In the genomic region with DNA sequence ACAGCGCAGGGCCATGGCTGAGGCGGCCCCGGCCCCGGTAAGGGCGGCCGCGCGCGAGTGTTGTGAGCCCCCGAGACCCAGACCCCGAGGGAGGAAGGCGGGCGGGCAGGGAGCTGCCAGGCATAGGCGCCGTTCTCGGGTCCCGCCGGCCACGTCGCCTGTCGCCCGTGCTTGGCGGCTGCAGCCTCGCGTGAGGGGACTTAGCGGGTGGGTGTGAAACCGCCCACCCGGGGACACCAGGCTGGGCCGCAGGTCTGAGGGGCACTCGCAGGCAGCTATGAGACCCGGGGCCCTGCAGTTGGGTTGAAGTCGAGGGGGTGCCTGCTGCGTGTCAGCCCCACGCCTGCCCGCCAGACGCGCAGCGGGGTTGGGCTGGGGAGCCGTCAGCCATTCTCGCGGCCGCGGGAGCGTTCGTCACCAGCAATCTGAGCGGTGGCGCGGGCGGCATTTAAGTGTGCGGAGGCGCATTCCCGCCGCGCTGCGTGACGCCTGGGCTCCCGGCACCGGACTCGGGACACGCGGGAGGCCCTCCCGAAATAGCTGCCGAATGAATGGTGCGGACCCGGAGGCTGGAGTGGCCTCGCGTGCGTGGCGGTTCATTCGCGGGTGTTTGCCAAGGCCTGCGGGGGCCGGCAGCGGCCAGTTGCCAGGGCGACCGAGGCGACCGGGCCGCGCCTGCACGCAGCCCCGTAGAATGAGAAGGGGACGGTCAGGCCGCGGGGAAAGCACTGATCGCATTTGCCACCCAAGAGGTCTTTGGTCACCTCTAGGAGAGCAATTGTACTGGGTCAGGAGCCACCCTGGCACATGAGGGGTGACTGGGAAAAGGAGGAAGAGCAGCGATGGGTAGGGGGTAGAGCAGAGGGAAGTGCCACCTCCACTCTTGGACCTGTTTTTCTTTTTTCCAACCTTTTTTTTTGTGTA, we compare ENCODE assay signal across 8 cellular contexts. TPM values are rescaled to one million over a fixed set of nuclear protein-coding genes. Genes with fewer than 3 reads are reported as not detected.
DNase-seq lines count a peak whose midpoint lies in the region; ATAC-seq and TF ChIP-seq lines count a peak whose summit lies in the region.

No MANE protein-coding gene starts in this region.

- H2AFZ ChIP-seq in mammary epithelial cell (ENCODE audit: low read depth, low read length) (peak overlapping the region; percentile 75), smooth muscle cell (ENCODE audit: low read depth) (peak overlapping the region; percentile 71)

- H3K4me1 Mint-ChIP-seq in immature natural killer cell: peaks cover 27 to 35% of the 10 kb centered on the region in 2 donors

- CTCF ChIA-PET in mammary epithelial cell (lab: Charles Lee; ENCODE audit: low non-redundant PET): no interaction called here

- BruUV-seq in mammary epithelial cell (replicated peaks; lab: Mats Ljungman, UMichigan): no TSS peak

- H3F3A ChIP-seq in smooth muscle cell (ENCODE audit: low read depth): no peaks in the 10 kb centered on the region

- H3K9me3 Mint-ChIP-seq in immature natural killer cell: no peaks in the 10 kb centered on the region

- H3K27ac Mint-ChIP-seq in immature natural killer cell: peak overlapping the region; percentile 75 to 89 (median 85)

- H4K20me1 ChIP-seq in mammary epithelial cell (ENCODE audit: insufficient read depth, low read length): no peaks in the 10 kb centered on the region
- peaks cover 46% of the 10 kb centered on the region for H4K20me1 ChIP-seq in smooth muscle cell (ENCODE audit: low read depth)

- peaks cover 49% of the 10 kb centered on the region for H3K79me2 ChIP-seq in mammary epithelial cell (ENCODE audit: insufficient read depth, low read length)
- peaks cover 53% of the 10 kb centered on the region for H3K79me2 ChIP-seq in smooth muscle cell (ENCODE audit: low read depth)

- WGBS in mammary epithelial cell (ENCODE audit: low coverage, missing lambda C conversion rate): under 1% methylated on average over 33 of the region's 87 CpGs
- WGBS in smooth muscle cell (ENCODE audit: low lambda C conversion rate): under 1% methylated on average over 64 of the region's 87 CpGs

- peak overlapping the region; percentile 79 for H3K4me3 ChIP-seq in Jurkat, Clone E6-1 (ENCODE audit: low read length)
- H3K4me3 ChIP-seq in WERI-Rb-1 (ENCODE audit: low read depth, low read length) (peak overlapping the region; percentile 93), mammary epithelial cell (replicated peaks in 1 of 3; ENCODE audit: insufficient read depth in 1 of 3, low read depth in 2 of 3, low read length in 3 of 3) (peak overlapping the region; percentile 65 to 94 (median 89)), smooth muscle cell (peak overlapping the region; percentile 96)

- peak overlapping the region; percentile 71 for H3K9ac ChIP-seq in mammary epithelial cell (ENCODE audit: insufficient read depth, low read length)
- H3K9ac ChIP-seq in smooth muscle cell (ENCODE audit: low read depth): peak overlapping the region; percentile 96

- intact Hi-C loops in mammary epithelial cell (cut with micrococcal nuclease): loop anchor here (1.0 to 2.0 kb wide), 4 partner anchors 13 to 47 kb away; partner anchors contain the start of genes ZNF282 and ZNF425

- no peaks in the 10 kb centered on the region for H3K27me3 ChIP-seq in WERI-Rb-1 (ENCODE audit: insufficient read depth, low read depth, severe bottlenecking)
- no peaks in the 10 kb centered on the region for H3K27me3 ChIP-seq in mammary epithelial cell (ENCODE audit: insufficient read depth, low read length)
- H3K27me3 ChIP-seq in smooth muscle cell (ENCODE audit: low read depth): no peaks in the 10 kb centered on the region

- H3K4me1 ChIP-seq in mammary epithelial cell (ENCODE audit: insufficient read depth, low read length) (peaks cover 22% of the 10 kb centered on the region), smooth muscle cell (ENCODE audit: low read depth) (peaks cover 6% of the 10 kb centered on the region)

- H3K27ac ChIP-seq in WERI-Rb-1 (peak overlapping the region; percentile 96), mammary epithelial cell (ENCODE audit: insufficient read depth, low read depth, low read length) (peak overlapping the region; percentile 26), smooth muscle cell (ENCODE audit: low read depth) (peak overlapping the region; percentile 99)

- H3K36me3 Mint-ChIP-seq in immature natural killer cell: no peaks in the 10 kb centered on the region

- TF ChIP-seq CTCF in WERI-Rb-1 (IDR thresholded peaks at IDR 0.05; ENCODE audit: low read depth, low read length): no peak
- peak in 1 of 2 donors; percentile 2 for TF ChIP-seq CTCF in mammary epithelial cell (conservative IDR thresholded peaks at IDR 0.05 in 1 of 2, IDR thresholded peaks at IDR 0.05 in 1 of 2; ENCODE audit: extremely low read depth in 1 of 2, insufficient read depth in 1 of 2, low read depth in 1 of 2, low read length in 2 of 2)
- TF ChIP-seq CTCF in smooth muscle cell (IDR thresholded peaks at IDR 0.05; ENCODE audit: borderline replicate concordance, insufficient read depth, poor library complexity, severe bottlenecking): no peak

- H3K36me3 ChIP-seq in WERI-Rb-1: no peaks in the 10 kb centered on the region; the same call in 1 of the 2 replicates
- peaks cover 2% of the 10 kb centered on the region for H3K36me3 ChIP-seq in mammary epithelial cell (ENCODE audit: insufficient read depth, low read length)
- no peaks in the 10 kb centered on the region for H3K36me3 ChIP-seq in smooth muscle cell (ENCODE audit: low read depth)

- peak overlapping the region; percentile 74 to 91 (median 82) for H3K4me3 Mint-ChIP-seq in immature natural killer cell

- peak overlapping the region; percentile 93 for H3K4me2 ChIP-seq in mammary epithelial cell (ENCODE audit: insufficient read depth, low read depth, low read length)
- H3K4me2 ChIP-seq in smooth muscle cell: peak overlapping the region; percentile 98

- in situ Hi-C loops in G401 (cut with HindIII; ENCODE audit: low sequenced_read_pairs): no loop called here
- in situ Hi-C loops in mammary epithelial cell (cut with MboI; ENCODE audit: low sequenced_read_pairs in 2 of 2): no loop called here

- H3K9me3 ChIP-seq in WERI-Rb-1 (ENCODE audit: severe bottlenecking) (no peaks in the 10 kb centered on the region), mammary epithelial cell (replicated peaks; ENCODE audit: insufficient read depth, low read length) (no peaks in the 10 kb centered on the region), smooth muscle cell (replicated peaks; ENCODE audit: low read depth) (no peaks in the 10 kb centered on the region)

- H3K27me3 Mint-ChIP-seq in immature natural killer cell (ENCODE audit: low read depth in 3 of 3): peaks cover 5 to 10% (median 9%) of the 10 kb centered on the region in 3 donors

- dilution Hi-C loops in mammary epithelial cell (cut with HindIII; ENCODE audit: low sequenced_read_pairs): no loop called here

- ATAC-seq in GM21737 (IDR thresholded peaks at IDR 0.05; ENCODE audit: unreplicated experiment): peak; percentile 29

- DNase-seq in G401 (ENCODE audit: low spot score) (peak; percentile 49), WERI-Rb-1 (peak; percentile 37), mammary epithelial cell (peak; percentile 58), immature natural killer cell (peak; percentile 72 to 74 (median 73)), smooth muscle cell (lab: John Stamatoyannopoulos, UW; ENCODE audit: unreplicated experiment) (peak; percentile 69), H4 (ENCODE audit: low spot score) (no peak)
- DNase-seq in Jurkat, Clone E6-1 (ENCODE audit: low read depth, low spot score): no peak

RNA-seq across cellular contexts. Expression of gene ZNF398, which starts 0.7 kb away (rescaled TPM):
- 7.1 and 8.8 TPM in 2 replicates for total RNA-seq in G401 (2014; rRNA removed; shearing (Covaris generic))
- polyA plus RNA-seq in Jurkat, Clone E6-1 (2012; ENCODE audit: insufficient read depth, insufficient read length): 7.3 TPM
- total RNA-seq in mammary epithelial cell (10 to 100 TPM; 16.0 to 26.2 TPM), smooth muscle cell (12.4 and 15.1 TPM in 2 replicates)
- polyA plus RNA-seq in mammary epithelial cell (10.3 TPM), immature natural killer cell (10 to 100 TPM in 1 of 3 donors, 1 to 10 TPM in 2; 1.1 to 18.5 (median 6.8) TPM), smooth muscle cell (8.8 and 9.0 TPM in 2 replicates)
- 29.6 TPM for polyA minus RNA-seq in mammary epithelial cell
- total RNA-seq in H4 (2014; rRNA removed; shearing (Covaris generic)): 6.6 and 9.9 TPM in 2 replicates

RNA-seq across cellular contexts. Expression of gene ZNF425, which starts 21.9 kb away (rescaled TPM):
- 3.4 and 4.7 TPM in 2 replicates for total RNA-seq in G401 (2014; rRNA removed; shearing (Covaris generic))
- polyA plus RNA-seq in Jurkat, Clone E6-1 (2012; ENCODE audit: insufficient read depth, insufficient read length): 0.49 TPM
- total RNA-seq in mammary epithelial cell: 1 to 10 TPM; 3.0 to 3.3 TPM
- 1.7 TPM for polyA plus RNA-seq in mammary epithelial cell
- 2.1 TPM for polyA minus RNA-seq in mammary epithelial cell
- 1 to 10 TPM in 1 of 3 donors, under 1 TPM in 1, not detected in 1; 0.20 to 1.9 TPM for polyA plus RNA-seq in immature natural killer cell
- 2.4 and 4.5 TPM in 2 replicates for total RNA-seq in smooth muscle cell
- polyA plus RNA-seq in smooth muscle cell: 3.2 and 4.3 TPM in 2 replicates
- total RNA-seq in H4 (2014; rRNA removed; shearing (Covaris generic)): 0.88 and 1.7 TPM in 2 replicates

RNA-seq across cellular contexts. Expression of gene ZNF282, which starts 47.4 kb away (rescaled TPM):
- total RNA-seq in G401 (2014; rRNA removed; shearing (Covaris generic)): 13.4 and 22.6 TPM in 2 replicates
- 15.9 TPM for polyA plus RNA-seq in Jurkat, Clone E6-1 (2012; ENCODE audit: insufficient read depth, insufficient read length)
- total RNA-seq in mammary epithelial cell: 10 to 100 TPM; 38.0 to 44.9 TPM
- polyA plus RNA-seq in mammary epithelial cell: 13.9 TPM
- 23.8 TPM for polyA minus RNA-seq in mammary epithelial cell
- polyA plus RNA-seq in immature natural killer cell: 1 to 10 TPM in 2 of 3 donors, under 1 TPM in 1; 0.54 to 2.3 (median 1.2) TPM
- 8.9 and 11.0 TPM in 2 replicates for total RNA-seq in smooth muscle cell
- polyA plus RNA-seq in smooth muscle cell: 5.0 and 7.0 TPM in 2 replicates
- 7.4 and 17.7 TPM in 2 replicates for total RNA-seq in H4 (2014; rRNA removed; shearing (Covaris generic))

RNA-seq across cellular contexts. Expression of gene ZNF786, which starts 57.5 kb away (rescaled TPM):
- total RNA-seq in G401 (2014; rRNA removed; shearing (Covaris generic)): 5.2 and 6.4 TPM in 2 replicates
- 5.4 TPM for polyA plus RNA-seq in Jurkat, Clone E6-1 (2012; ENCODE audit: insufficient read depth, insufficient read length)
- 10 to 100 TPM in 1 of 2 donors, 1 to 10 TPM in 1; 5.3 to 15.7 TPM for total RNA-seq in mammary epithelial cell
- 3.8 TPM for polyA plus RNA-seq in mammary epithelial cell
- polyA minus RNA-seq in mammary epithelial cell: 3.3 TPM
- polyA plus RNA-seq in immature natural killer cell: 10 to 100 TPM in 1 of 3 donors, 1 to 10 TPM in 2; 1.1 to 15.8 (median 2.6) TPM
- 2.2 and 2.5 TPM in 2 replicates for total RNA-seq in smooth muscle cell
- polyA plus RNA-seq in smooth muscle cell: 2.3 and 3.1 TPM in 2 replicates
- total RNA-seq in H4 (2014; rRNA removed; shearing (Covaris generic)): 1.4 and 3.0 TPM in 2 replicates

Comparison
In these comparisons a context has a peak if more than half of its experiments do, and no peak if none do; other contexts are left out.
1. DNase-seq: peak in G401 (single experiment), WERI-Rb-1 (single experiment), mammary epithelial cell (single experiment), immature natural killer cell (3 of 3) and smooth muscle cell (single experiment); none in Jurkat, Clone E6-1 (single experiment) and H4 (single experiment).
2. H3K27ac ChIP-seq: peak in every context shown above with its lines; median percentile 99 in smooth muscle cell; 96 in WERI-Rb-1; 26 in mammary epithelial cell.
3. Peak in every context shown above with its lines, with median percentiles within 50 percentile points of each other: H3K4me3 ChIP-seq.